In genomic region chr10:131020775-131021174, GRCh38 we compare ENCODE assay signal across 31 cellular contexts.
"Had no signal": no experiment of that assay in that cellular context is flagged by ENCODE, and none has a peak within 500 bp of the region (broad histone marks: within the 10 kb centered on the region; RNA-seq: fewer than 3 reads in every experiment).

No MANE protein-coding gene starts in this region.

- ATAC-seq: activated CD4-positive, CD25-positive, alpha-beta regulatory T cell treated with anti-CD3 and anti-CD28 coated beads, Interleukin-2, amount 50 U/mL, for 24 hours; activated CD8-positive, alpha-beta T cell treated with anti-CD3 and anti-CD28 coated beads for 36 hours; activated naive CD4-positive, alpha-beta T cell treated with anti-CD3 and anti-CD28 coated beads, Interleukin-2, amount 50 U/mL, for 72 hours; activated T-cell treated with anti-CD3 and anti-CD28 coated beads, Interleukin-2, amount 50 U/mL, for 4 hours; activated T-helper 17 cell treated with anti-CD3 and anti-CD28 coated beads, Interleukin-2, amount 50 U/mL, for 72 hours; effector memory CD8-positive, alpha-beta T cell; foreskin keratinocyte; gastrocnemius medialis; T-cell had no signal

- H3K4me3 ChIP-seq: ascending aorta, breast epithelium, cardiac muscle cell, esophagus muscularis mucosa, gastrocnemius medialis, heart left ventricle had no signal

- H3K9me3 ChIP-seq: ascending aorta, breast epithelium, esophagus muscularis mucosa, gastrocnemius medialis, heart left ventricle had no signal

- H3K36me3 ChIP-seq: ascending aorta, breast epithelium, cardiac muscle cell, esophagus muscularis mucosa, gastrocnemius medialis, heart left ventricle, WERI-Rb-1 had no signal

- DNase-seq: activated B cell treated with CpG ODN at 0.5 μM for 24 hours; activated CD4-positive, alpha-beta T cell treated with anti-CD3 and anti-CD28 coated beads for 48 hours; activated CD4-positive, alpha-beta T cell treated with anti-CD3 and anti-CD28 coated beads, Interleukin-2, amount 50 U/mL, for 1 hour; activated CD4-positive, alpha-beta T cell treated with anti-CD3 and anti-CD28 coated beads, Interleukin-2, amount 50 U/mL, for 48 hours; activated CD8-positive, alpha-beta memory T cell treated with anti-CD3 and anti-CD28 coated beads for 24 hours; activated CD8-positive, alpha-beta T cell treated with anti-CD3 and anti-CD28 coated beads for 36 hours; activated gamma-delta T cell; activated naive CD4-positive, alpha-beta T cell; activated naive CD4-positive, alpha-beta T cell treated with anti-CD3 and anti-CD28 coated beads, Interleukin-2, amount 10 ng/mL, durations not matched to agents 7 days and 5 days; activated naive CD8-positive, alpha-beta T cell treated with anti-CD3 and anti-CD28 coated beads, Interleukin-2, amount 10 ng/mL, durations not matched to agents 7 days and 5 days; activated T-cell treated with anti-CD3 and anti-CD28 coated beads, Interleukin-2, amount 50 U/mL, for 4 hours; cortex of kidney; dermis blood vessel endothelial cell; effector CD4-positive, alpha-beta T cell; effector memory CD8-positive, alpha-beta T cell; erythroblast; foreskin keratinocyte; gastrocnemius medialis; glutamatergic neuron; T-cell; T1000 had no signal

- H3K27me3 ChIP-seq: ascending aorta, cardiac muscle cell, foreskin keratinocyte, gastrocnemius medialis had no signal

- H3K4me1 ChIP-seq: ascending aorta, breast epithelium, esophagus muscularis mucosa, foreskin keratinocyte, gastrocnemius medialis, heart left ventricle had no signal

- FAIRE-seq: colon had no signal

- H3K27ac ChIP-seq: ascending aorta, breast epithelium, cardiac muscle cell, esophagus muscularis mucosa, foreskin keratinocyte, gastrocnemius medialis, heart left ventricle had no signal
